1 cellular context compared by ENCODE assay signal in the genomic region with DNA sequence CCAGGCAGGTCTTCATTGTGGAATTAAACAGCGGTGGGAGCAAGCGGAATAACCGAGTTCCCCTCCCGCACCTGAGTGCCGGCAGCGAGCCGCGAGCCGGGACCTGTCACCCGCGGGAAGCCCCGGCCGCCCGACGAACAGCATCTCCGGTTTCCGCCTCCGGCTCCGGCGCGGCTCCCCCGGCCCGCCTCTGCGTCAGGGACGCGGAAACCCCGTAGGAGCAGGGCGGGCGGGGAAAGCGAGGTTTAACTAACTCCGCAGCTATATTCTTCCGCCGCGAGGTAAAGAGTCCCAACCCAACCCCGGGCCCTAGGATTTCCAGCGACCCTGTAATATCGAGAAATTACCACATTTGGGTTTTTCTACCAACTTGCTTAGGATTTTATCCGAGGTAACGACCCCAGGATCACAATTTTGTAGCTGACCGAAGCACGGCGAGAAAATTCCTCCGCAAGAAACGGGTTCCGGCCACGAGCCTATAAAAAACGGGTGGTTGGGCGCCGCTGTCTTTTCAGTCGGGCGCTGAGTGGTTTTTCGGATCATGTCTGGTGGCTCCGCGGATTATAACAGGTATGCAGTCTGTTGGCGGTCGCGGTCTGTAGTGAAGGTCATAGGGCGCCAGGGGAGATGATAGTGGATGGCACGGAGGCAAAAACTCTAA.
TF ChIP-seq lines count a peak whose summit lies in the region.

A gene (plus strand): TSS at position 508 of the 661 bp plus-strand sequence. CDS start 34 bp downstream, at position 542.

TF ChIP-seq in HepG2, 621 proteins besides CTCF, POLR2A, EP300 and RAD21 (continued from another document and continues in another):
- TF ChIP-seq, protein P1, sequence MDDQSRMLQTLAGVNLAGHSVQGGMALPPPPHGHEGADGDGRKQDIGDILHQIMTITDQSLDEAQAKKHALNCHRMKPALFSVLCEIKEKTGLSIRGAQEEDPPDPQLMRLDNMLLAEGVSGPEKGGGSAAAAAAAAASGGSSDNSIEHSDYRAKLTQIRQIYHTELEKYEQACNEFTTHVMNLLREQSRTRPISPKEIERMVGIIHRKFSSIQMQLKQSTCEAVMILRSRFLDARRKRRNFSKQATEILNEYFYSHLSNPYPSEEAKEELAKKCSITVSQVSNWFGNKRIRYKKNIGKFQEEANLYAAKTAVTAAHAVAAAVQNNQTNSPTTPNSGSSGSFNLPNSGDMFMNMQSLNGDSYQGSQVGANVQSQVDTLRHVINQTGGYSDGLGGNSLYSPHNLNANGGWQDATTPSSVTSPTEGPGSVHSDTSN (CRISPR knock-in tag; IDR thresholded peaks at IDR 0.05; ENCODE audit: borderline replicate concordance), result no peak
- no peak; the same call in 1 of the 2 replicates for TF ChIP-seq GLI4 (CRISPR knock-in tag; IDR thresholded peaks at IDR 0.05; ENCODE audit: borderline replicate concordance)
- TF ChIP-seq ZNF777 (CRISPR knock-in tag; IDR thresholded peaks at IDR 0.05), result no peak
- no peak for TF ChIP-seq ZNF121 (CRISPR knock-in tag; IDR thresholded peaks at IDR 0.05)
- peak; percentile 84 for TF ChIP-seq DMAP1 (CRISPR knock-in tag; IDR thresholded peaks at IDR 0.05)
- TF ChIP-seq, protein P2, sequence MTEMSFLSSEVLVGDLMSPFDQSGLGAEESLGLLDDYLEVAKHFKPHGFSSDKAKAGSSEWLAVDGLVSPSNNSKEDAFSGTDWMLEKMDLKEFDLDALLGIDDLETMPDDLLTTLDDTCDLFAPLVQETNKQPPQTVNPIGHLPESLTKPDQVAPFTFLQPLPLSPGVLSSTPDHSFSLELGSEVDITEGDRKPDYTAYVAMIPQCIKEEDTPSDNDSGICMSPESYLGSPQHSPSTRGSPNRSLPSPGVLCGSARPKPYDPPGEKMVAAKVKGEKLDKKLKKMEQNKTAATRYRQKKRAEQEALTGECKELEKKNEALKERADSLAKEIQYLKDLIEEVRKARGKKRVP (CRISPR knock-in tag; IDR thresholded peaks at IDR 0.05), result peak in 1 of 2 experiments; percentile 71; a peak in 1 of 4 replicates
- TF ChIP-seq ZNF33A (CRISPR knock-in tag; IDR thresholded peaks at IDR 0.05; ENCODE audit: borderline replicate concordance), result peak; percentile 62; the same call in 1 of the 2 replicates
- peak; percentile 52; the same call in 1 of the 2 replicates for TF ChIP-seq HES4 (CRISPR knock-in tag; IDR thresholded peaks at IDR 0.05; ENCODE audit: borderline replicate concordance)
- TF ChIP-seq ZNF607 (CRISPR knock-in tag; IDR thresholded peaks at IDR 0.05; ENCODE audit: borderline replicate concordance), result peak; percentile 75; the same call in 1 of the 2 replicates
- no peak for TF ChIP-seq ATRX (CRISPR knock-in tag; IDR thresholded peaks at IDR 0.05; ENCODE audit: borderline replicate concordance)
- peak; percentile 40 for TF ChIP-seq HOXD1 (CRISPR knock-in tag; IDR thresholded peaks at IDR 0.05)
- no peak for TF ChIP-seq ZNF572 (CRISPR knock-in tag; IDR thresholded peaks at IDR 0.05)
- no peak for TF ChIP-seq ZNF264 (CRISPR knock-in tag; IDR thresholded peaks at IDR 0.05)
- peak; percentile 52; the same call in 1 of the 2 replicates for TF ChIP-seq CBX5 (CRISPR knock-in tag; IDR thresholded peaks at IDR 0.05; ENCODE audit: borderline replicate concordance)
- TF ChIP-seq, protein P3, sequence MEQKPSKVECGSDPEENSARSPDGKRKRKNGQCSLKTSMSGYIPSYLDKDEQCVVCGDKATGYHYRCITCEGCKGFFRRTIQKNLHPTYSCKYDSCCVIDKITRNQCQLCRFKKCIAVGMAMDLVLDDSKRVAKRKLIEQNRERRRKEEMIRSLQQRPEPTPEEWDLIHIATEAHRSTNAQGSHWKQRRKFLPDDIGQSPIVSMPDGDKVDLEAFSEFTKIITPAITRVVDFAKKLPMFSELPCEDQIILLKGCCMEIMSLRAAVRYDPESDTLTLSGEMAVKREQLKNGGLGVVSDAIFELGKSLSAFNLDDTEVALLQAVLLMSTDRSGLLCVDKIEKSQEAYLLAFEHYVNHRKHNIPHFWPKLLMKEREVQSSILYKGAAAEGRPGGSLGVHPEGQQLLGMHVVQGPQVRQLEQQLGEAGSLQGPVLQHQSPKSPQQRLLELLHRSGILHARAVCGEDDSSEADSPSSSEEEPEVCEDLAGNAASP (CRISPR knock-in tag; IDR thresholded peaks at IDR 0.05; ENCODE audit: borderline replicate concordance), result no peak; the same call in 1 of the 2 replicates
- TF ChIP-seq, protein P4, sequence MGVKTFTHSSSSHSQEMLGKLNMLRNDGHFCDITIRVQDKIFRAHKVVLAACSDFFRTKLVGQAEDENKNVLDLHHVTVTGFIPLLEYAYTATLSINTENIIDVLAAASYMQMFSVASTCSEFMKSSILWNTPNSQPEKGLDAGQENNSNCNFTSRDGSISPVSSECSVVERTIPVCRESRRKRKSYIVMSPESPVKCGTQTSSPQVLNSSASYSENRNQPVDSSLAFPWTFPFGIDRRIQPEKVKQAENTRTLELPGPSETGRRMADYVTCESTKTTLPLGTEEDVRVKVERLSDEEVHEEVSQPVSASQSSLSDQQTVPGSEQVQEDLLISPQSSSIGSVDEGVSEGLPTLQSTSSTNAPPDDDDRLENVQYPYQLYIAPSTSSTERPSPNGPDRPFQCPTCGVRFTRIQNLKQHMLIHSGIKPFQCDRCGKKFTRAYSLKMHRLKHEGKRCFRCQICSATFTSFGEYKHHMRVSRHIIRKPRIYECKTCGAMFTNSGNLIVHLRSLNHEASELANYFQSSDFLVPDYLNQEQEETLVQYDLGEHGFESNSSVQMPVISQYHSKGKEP (CRISPR knock-in tag; IDR thresholded peaks at IDR 0.05), result peak; percentile 42; the same call in 1 of the 2 replicates
- TF ChIP-seq KAT7 (CRISPR knock-in tag; IDR thresholded peaks at IDR 0.05; ENCODE audit: borderline replicate concordance), result peak; percentile 75; the same call in 1 of the 2 replicates
- TF ChIP-seq ZNF841 (CRISPR knock-in tag; IDR thresholded peaks at IDR 0.05; ENCODE audit: borderline replicate concordance), result peak; percentile 86; the same call in 1 of the 2 replicates
- TF ChIP-seq ZNF672 (CRISPR knock-in tag; IDR thresholded peaks at IDR 0.05), result 0 out of 2 replicates have a peak, but pooled peaks have one; percentile 46
- TF ChIP-seq RAD51 (IDR thresholded peaks at IDR 0.05; ENCODE audit: borderline replicate concordance), result no peak
- TF ChIP-seq, protein P5, sequence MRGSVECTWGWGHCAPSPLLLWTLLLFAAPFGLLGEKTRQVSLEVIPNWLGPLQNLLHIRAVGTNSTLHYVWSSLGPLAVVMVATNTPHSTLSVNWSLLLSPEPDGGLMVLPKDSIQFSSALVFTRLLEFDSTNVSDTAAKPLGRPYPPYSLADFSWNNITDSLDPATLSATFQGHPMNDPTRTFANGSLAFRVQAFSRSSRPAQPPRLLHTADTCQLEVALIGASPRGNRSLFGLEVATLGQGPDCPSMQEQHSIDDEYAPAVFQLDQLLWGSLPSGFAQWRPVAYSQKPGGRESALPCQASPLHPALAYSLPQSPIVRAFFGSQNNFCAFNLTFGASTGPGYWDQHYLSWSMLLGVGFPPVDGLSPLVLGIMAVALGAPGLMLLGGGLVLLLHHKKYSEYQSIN (CRISPR knock-in tag; IDR thresholded peaks at IDR 0.05; ENCODE audit: borderline replicate concordance), result no peak
- no peak for TF ChIP-seq NFE2 (CRISPR knock-in tag; IDR thresholded peaks at IDR 0.05)
- peak; percentile 46; the same call in 1 of the 2 replicates for TF ChIP-seq NRL (CRISPR knock-in tag; IDR thresholded peaks at IDR 0.05; ENCODE audit: borderline replicate concordance)
- peak; percentile 11; the same call in 1 of the 2 replicates for TF ChIP-seq FOXK1 (CRISPR knock-in tag; IDR thresholded peaks at IDR 0.05; ENCODE audit: borderline replicate concordance, low read depth)
- TF ChIP-seq, protein P6, sequence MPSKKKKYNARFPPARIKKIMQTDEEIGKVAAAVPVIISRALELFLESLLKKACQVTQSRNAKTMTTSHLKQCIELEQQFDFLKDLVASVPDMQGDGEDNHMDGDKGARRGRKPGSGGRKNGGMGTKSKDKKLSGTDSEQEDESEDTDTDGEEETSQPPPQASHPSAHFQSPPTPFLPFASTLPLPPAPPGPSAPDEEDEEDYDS (CRISPR knock-in tag; IDR thresholded peaks at IDR 0.05), result peak; percentile 93
- TF ChIP-seq MAFF (IDR thresholded peaks at IDR 0.05; ENCODE audit: low read depth, low read length), result no peak
- TF ChIP-seq, protein P7, sequence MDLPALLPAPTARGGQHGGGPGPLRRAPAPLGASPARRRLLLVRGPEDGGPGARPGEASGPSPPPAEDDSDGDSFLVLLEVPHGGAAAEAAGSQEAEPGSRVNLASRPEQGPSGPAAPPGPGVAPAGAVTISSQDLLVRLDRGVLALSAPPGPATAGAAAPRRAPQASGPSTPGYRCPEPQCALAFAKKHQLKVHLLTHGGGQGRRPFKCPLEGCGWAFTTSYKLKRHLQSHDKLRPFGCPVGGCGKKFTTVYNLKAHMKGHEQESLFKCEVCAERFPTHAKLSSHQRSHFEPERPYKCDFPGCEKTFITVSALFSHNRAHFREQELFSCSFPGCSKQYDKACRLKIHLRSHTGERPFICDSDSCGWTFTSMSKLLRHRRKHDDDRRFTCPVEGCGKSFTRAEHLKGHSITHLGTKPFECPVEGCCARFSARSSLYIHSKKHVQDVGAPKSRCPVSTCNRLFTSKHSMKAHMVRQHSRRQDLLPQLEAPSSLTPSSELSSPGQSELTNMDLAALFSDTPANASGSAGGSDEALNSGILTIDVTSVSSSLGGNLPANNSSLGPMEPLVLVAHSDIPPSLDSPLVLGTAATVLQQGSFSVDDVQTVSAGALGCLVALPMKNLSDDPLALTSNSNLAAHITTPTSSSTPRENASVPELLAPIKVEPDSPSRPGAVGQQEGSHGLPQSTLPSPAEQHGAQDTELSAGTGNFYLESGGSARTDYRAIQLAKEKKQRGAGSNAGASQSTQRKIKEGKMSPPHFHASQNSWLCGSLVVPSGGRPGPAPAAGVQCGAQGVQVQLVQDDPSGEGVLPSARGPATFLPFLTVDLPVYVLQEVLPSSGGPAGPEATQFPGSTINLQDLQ (CRISPR knock-in tag; IDR thresholded peaks at IDR 0.05), result peak; percentile 100
- no peak for TF ChIP-seq TBP (CRISPR knock-in tag; IDR thresholded peaks at IDR 0.05)
- no peak for TF ChIP-seq RELA (CRISPR knock-in tag; IDR thresholded peaks at IDR 0.05)
- peak; percentile 79; the same call in 1 of the 2 replicates for TF ChIP-seq ZNF205 (CRISPR knock-in tag; IDR thresholded peaks at IDR 0.05)
- TF ChIP-seq, protein P8, sequence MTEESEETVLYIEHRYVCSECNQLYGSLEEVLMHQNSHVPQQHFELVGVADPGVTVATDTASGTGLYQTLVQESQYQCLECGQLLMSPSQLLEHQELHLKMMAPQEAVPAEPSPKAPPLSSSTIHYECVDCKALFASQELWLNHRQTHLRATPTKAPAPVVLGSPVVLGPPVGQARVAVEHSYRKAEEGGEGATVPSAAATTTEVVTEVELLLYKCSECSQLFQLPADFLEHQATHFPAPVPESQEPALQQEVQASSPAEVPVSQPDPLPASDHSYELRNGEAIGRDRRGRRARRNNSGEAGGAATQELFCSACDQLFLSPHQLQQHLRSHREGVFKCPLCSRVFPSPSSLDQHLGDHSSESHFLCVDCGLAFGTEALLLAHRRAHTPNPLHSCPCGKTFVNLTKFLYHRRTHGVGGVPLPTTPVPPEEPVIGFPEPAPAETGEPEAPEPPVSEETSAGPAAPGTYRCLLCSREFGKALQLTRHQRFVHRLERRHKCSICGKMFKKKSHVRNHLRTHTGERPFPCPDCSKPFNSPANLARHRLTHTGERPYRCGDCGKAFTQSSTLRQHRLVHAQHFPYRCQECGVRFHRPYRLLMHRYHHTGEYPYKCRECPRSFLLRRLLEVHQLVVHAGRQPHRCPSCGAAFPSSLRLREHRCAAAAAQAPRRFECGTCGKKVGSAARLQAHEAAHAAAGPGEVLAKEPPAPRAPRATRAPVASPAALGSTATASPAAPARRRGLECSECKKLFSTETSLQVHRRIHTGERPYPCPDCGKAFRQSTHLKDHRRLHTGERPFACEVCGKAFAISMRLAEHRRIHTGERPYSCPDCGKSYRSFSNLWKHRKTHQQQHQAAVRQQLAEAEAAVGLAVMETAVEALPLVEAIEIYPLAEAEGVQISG (CRISPR knock-in tag; IDR thresholded peaks at IDR 0.05), result peak; percentile 76
- TF ChIP-seq ZNF263 (CRISPR knock-in tag; IDR thresholded peaks at IDR 0.05), result no peak; the same call in 1 of the 2 replicates
- TF ChIP-seq MXD4 (CRISPR knock-in tag; IDR thresholded peaks at IDR 0.05), result 0 out of 2 replicates have a peak, but pooled peaks have one; percentile 68
- TF ChIP-seq MIER2 (CRISPR knock-in tag; IDR thresholded peaks at IDR 0.05), result no peak
- 0 out of 2 replicates have a peak, but pooled peaks have one; percentile 14 for TF ChIP-seq ZFP36L1 (CRISPR knock-in tag; IDR thresholded peaks at IDR 0.05)
- 0 out of 2 replicates have a peak, but pooled peaks have one; percentile 71 for TF ChIP-seq ZNF558 (CRISPR knock-in tag; IDR thresholded peaks at IDR 0.05; ENCODE audit: borderline replicate concordance)
- TF ChIP-seq ZNF124 (CRISPR knock-in tag; IDR thresholded peaks at IDR 0.05), result peak; percentile 38; the same call in 1 of the 2 replicates
- TF ChIP-seq ZFY (CRISPR knock-in tag; IDR thresholded peaks at IDR 0.05), result peak; percentile 55
- peak; percentile 65 for TF ChIP-seq U2AF1 (optimal IDR thresholded peaks at IDR 0.05; ENCODE audit: low read depth, low read length)
- TF ChIP-seq YEATS2 (CRISPR knock-in tag; IDR thresholded peaks at IDR 0.05; ENCODE audit: borderline replicate concordance), result peak; percentile 96
- TF ChIP-seq FLYWCH1 (CRISPR knock-in tag; IDR thresholded peaks at IDR 0.05), result 0 out of 2 replicates have a peak, but pooled peaks have one; percentile 50
- TF ChIP-seq, protein P9, sequence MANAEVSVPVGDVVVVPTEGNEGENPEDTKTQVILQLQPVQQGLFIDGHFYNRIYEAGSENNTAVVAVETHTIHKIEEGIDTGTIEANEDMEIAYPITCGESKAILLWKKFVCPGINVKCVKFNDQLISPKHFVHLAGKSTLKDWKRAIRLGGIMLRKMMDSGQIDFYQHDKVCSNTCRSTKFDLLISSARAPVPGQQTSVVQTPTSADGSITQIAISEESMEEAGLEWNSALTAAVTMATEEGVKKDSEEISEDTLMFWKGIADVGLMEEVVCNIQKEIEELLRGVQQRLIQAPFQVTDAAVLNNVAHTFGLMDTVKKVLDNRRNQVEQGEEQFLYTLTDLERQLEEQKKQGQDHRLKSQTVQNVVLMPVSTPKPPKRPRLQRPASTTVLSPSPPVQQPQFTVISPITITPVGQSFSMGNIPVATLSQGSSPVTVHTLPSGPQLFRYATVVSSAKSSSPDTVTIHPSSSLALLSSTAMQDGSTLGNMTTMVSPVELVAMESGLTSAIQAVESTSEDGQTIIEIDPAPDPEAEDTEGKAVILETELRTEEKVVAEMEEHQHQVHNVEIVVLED (CRISPR knock-in tag; IDR thresholded peaks at IDR 0.05; ENCODE audit: borderline replicate concordance), result peak; percentile 83
- TF ChIP-seq CENPX (CRISPR knock-in tag; IDR thresholded peaks at IDR 0.05), result no peak
- TF ChIP-seq ZIK1 (CRISPR knock-in tag; IDR thresholded peaks at IDR 0.05; ENCODE audit: borderline replicate concordance, low read depth), result no peak
- TF ChIP-seq MED8 (CRISPR knock-in tag; IDR thresholded peaks at IDR 0.05; ENCODE audit: insufficient replicate concordance), result peak; percentile 16
- peak; percentile 21 for TF ChIP-seq ZNF883 (CRISPR knock-in tag; IDR thresholded peaks at IDR 0.05; ENCODE audit: not compliant biosample characterization)
